1 cellular context compared by ENCODE assay signal in genomic region chr17:45034599-45034998, GRCh38.
TF ChIP-seq lines count a peak whose summit lies in the region.

No MANE protein-coding gene starts in this region.

TF ChIP-seq in WTC11, 78 proteins besides CTCF, POLR2A, EP300 and RAD21 (continued from another document):
- TF ChIP-seq ZNF425 (CRISPR knock-in tag; conservative IDR thresholded peaks at IDR 0.05) (no peak), JAZF1 (CRISPR knock-in tag; IDR thresholded peaks at IDR 0.05) (no peak)
TF ChIP-seq in WTC11: peak in this region for 0.
